ENCODE assay signal across 8 cellular contexts in genomic region chr2:54454922-54455583, GRCh38. TPM values are rescaled to one million over a fixed set of nuclear protein-coding genes. Genes with fewer than 3 reads are reported as not detected.
A peak's percentile ranks its signal among the peaks of the same experiment; 100 is the strongest.
DNase-seq lines count a peak whose midpoint lies in the region; ATAC-seq and TF ChIP-seq lines count a peak whose summit lies in the region.

No MANE protein-coding gene starts in this region.

- H3K9me3 Mint-ChIP-seq in memory B cell, result no peaks in the 10 kb centered on the region

- in situ Hi-C loops in KBM-7 (cut with MboI; ENCODE audit: low pct_unique_long_range_greater_than_20kb, low sequenced_read_pairs), result no loop called here

- H3K36me3 ChIP-seq in BLaER1 treated with 17β-estradiol and CSF1 and Interleukin-3, amounts not matched to agents 10 nM and 100 nM, result no peaks in the 10 kb centered on the region
- no peaks in the 10 kb centered on the region for H3K36me3 ChIP-seq in urinary bladder (ENCODE audit: insufficient read depth)

- ATAC-seq in memory B cell (ENCODE audit: low read depth), result peak; percentile 31
- no peak for ATAC-seq in GM18505 (IDR thresholded peaks at IDR 0.05; ENCODE audit: unreplicated experiment)

- H3K9me3 ChIP-seq in BLaER1 treated with 17β-estradiol and CSF1 and Interleukin-3, amounts not matched to agents 10 nM and 100 nM (replicated peaks in 1 of 11), result no peaks in the 10 kb centered on the region

- no peaks in the 10 kb centered on the region for H3K36me3 Mint-ChIP-seq in memory B cell

- no peak overlapping the region for H3K27ac Mint-ChIP-seq in memory B cell

- no peak overlapping the region for H3K27ac ChIP-seq in BLaER1 treated with 17β-estradiol and CSF1 and Interleukin-3, amounts not matched to agents 10 nM and 100 nM
- H3K27ac ChIP-seq in cingulate gyrus (ENCODE audit: low read depth, low read length) (peak overlapping the region; percentile 99), urinary bladder (ENCODE audit: low read depth) (peak overlapping the region; percentile 88)

- H3K27me3 ChIP-seq in BLaER1 treated with 17β-estradiol and CSF1 and Interleukin-3, amounts not matched to agents 10 nM and 100 nM, result peaks cover 62 to 69% (median 66%) of the 10 kb centered on the region in 11 experiments

- peaks cover 11 to 20% (median 17%) of the 10 kb centered on the region in 10 experiments for H3K4me1 ChIP-seq in BLaER1 treated with 17β-estradiol and CSF1 and Interleukin-3, amounts not matched to agents 10 nM and 100 nM
- no peaks in the 10 kb centered on the region for H3K4me1 ChIP-seq in urinary bladder (ENCODE audit: insufficient read depth)

- WGBS in urinary bladder, result 32% methylated on average over 22 of the region's 22 CpGs

- peak overlapping the region; percentile 63 for H3K4me3 Mint-ChIP-seq in memory B cell

- no peak overlapping the region for H3K9ac ChIP-seq in BLaER1 treated with 17β-estradiol and CSF1 and Interleukin-3, amounts not matched to agents 10 nM and 100 nM

- peaks cover 13% of the 10 kb centered on the region for H3K4me1 Mint-ChIP-seq in memory B cell

- peak overlapping the region in 9 of 10 experiments; percentile 65 to 79 (median 72); a peak in 13 of 20 replicates for H3K4me3 ChIP-seq in BLaER1 treated with 17β-estradiol and CSF1 and Interleukin-3, amounts not matched to agents 10 nM and 100 nM
- peak overlapping the region; percentile 94 for H3K4me3 ChIP-seq in urinary bladder (ENCODE audit: low read depth, low read length)

- DNase-seq in NCI-H2227 treated with DMSO at 0.1 percent for 48 hours (lab: John Stamatoyannopoulos, UW) (peak; percentile 66), memory B cell (ENCODE audit: low spot score in 2 of 2) (peak in 1 of 2 donors; percentile 12), KBM-7 (no peak), NCI-H524 treated with DMSO at 0.1 percent for 48 hours (lab: John Stamatoyannopoulos, UW) (no peak)

- peak overlapping the region; percentile 67 to 99 (median 90) for H3K4me2 ChIP-seq in BLaER1 treated with 17β-estradiol and CSF1 and Interleukin-3, amounts not matched to agents 10 nM and 100 nM

- H3K27me3 Mint-ChIP-seq in memory B cell, result peaks cover 19% of the 10 kb centered on the region

- H4K20me1 ChIP-seq in BLaER1 treated with 17β-estradiol and CSF1 and Interleukin-3, amounts not matched to agents 10 nM and 100 nM, result peaks cover 0 to 27% (median 10%) of the 10 kb centered on the region in 11 experiments; a peak in 11 of 22 replicates

- TF ChIP-seq POLR2A in GM18505 (IDR thresholded peaks at IDR 0.05; ENCODE audit: borderline replicate concordance, extremely low read depth, insufficient read depth, insufficient read length), result no peak

RNA-seq across cellular contexts. Expression of gene SPTBN1, which starts 1.1 kb away (rescaled TPM):
- total RNA-seq in urinary bladder, result 352 TPM
- 118 TPM for polyA plus RNA-seq in urinary bladder

Comparison
In these comparisons a context has a peak if more than half of its experiments do, and no peak if none do; other contexts are left out.
1. H3K27ac ChIP-seq: peak in cingulate gyrus (single experiment) and urinary bladder (single experiment); none in BLaER1 treated with 17β-estradiol and CSF1 and Interleukin-3, amounts not matched to agents 10 nM and 100 nM (0 of 11).